In the genomic region with DNA sequence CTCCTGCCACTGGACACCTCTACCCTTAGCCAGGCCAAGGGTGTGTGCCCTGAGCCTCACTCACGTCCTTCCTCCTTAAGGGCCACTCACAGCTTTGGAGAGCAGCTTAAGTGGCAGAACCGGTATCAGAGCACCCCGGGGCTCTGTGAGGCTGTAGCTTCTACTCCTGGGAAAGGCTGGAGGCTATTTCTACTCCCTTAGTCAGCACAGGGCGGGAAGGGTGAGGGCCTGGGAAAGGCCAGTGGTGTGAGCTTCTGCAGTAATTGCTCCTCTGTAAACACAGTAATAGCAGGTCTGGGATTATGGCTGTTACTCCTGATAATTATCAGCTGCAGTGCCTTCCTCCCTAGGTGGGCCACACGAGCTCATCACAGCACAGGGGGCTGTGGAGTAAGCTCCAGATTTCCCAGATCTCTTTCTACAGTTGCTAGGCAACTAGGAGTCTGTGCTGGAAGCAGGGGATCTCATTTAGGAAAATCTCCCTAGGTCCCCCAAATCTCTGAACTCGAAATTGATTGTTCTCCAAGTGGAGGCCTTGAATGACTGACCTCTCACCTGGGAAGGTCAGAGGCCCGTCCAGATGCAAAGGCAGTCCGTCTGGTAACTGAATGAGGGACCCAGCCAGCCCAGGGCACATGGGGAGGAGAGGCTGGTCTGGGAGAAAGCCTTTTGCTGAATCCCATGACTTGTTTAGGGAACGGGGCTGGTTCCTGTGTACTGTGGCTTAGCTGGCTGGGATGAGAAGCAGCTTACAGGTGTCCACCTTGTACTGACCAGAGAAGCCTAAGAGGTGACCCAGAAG, we compare ENCODE assay signal across 1 cellular context.
TF ChIP-seq lines count a peak whose summit lies in the region.

No MANE protein-coding gene starts in this region.

TF ChIP-seq in WTC11, 78 proteins besides CTCF, POLR2A, EP300 and RAD21 (continued from another document):
- TF ChIP-seq, protein P1, sequence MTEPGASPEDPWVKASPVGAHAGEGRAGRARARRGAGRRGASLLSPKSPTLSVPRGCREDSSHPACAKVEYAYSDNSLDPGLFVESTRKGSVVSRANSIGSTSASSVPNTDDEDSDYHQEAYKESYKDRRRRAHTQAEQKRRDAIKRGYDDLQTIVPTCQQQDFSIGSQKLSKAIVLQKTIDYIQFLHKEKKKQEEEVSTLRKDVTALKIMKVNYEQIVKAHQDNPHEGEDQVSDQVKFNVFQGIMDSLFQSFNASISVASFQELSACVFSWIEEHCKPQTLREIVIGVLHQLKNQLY (CRISPR knock-in tag; IDR thresholded peaks at IDR 0.05): no peak
- TF ChIP-seq ELF4 (CRISPR knock-in tag; IDR thresholded peaks at IDR 0.05; ENCODE audit: low read depth) (no peak), NFATC4 (CRISPR knock-in tag; IDR thresholded peaks at IDR 0.05) (no peak)
- TF ChIP-seq, protein P2, sequence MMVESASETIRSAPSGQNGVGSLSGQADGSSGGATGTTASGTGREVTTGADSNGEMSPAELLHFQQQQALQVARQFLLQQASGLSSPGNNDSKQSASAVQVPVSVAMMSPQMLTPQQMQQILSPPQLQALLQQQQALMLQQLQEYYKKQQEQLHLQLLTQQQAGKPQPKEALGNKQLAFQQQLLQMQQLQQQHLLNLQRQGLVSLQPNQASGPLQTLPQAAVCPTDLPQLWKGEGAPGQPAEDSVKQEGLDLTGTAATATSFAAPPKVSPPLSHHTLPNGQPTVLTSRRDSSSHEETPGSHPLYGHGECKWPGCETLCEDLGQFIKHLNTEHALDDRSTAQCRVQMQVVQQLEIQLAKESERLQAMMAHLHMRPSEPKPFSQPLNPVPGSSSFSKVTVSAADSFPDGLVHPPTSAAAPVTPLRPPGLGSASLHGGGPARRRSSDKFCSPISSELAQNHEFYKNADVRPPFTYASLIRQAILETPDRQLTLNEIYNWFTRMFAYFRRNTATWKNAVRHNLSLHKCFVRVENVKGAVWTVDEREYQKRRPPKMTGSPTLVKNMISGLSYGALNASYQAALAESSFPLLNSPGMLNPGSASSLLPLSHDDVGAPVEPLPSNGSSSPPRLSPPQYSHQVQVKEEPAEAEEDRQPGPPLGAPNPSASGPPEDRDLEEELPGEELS (CRISPR knock-in tag; IDR thresholded peaks at IDR 0.05): no peak
